1 cellular context compared by ENCODE assay signal in the genomic region with DNA sequence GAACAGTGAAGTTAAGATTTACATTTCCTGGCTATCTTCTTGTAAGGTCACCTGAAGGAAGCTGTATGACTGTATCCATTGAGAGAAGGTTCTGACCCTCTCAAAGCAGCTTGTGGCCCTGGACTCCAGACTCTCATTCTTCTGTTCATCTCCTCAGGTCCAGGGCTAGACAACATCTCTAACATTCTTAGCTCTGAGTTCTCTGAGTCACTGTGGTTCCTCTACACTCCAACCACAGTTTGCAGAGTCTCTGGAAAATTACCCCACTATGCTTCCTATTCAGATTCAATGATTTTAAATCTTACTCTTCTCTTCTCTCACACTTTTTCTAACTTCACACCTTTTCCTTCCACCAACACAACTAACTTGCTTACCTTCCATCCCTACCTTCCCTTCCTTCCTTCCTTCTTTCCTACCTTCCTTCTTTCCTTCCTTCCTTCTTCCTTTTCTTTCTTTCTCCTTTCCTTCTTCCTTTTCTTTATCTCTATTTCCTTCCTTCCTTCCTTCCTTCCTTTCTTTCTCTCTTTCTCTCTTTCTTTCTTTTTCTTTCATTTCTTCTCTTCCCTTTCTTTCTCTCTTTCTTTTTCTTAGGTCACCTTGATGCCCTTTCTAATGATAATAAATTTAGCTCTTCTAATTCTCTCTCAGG.
TF ChIP-seq lines count a peak whose summit lies in the region.

No MANE protein-coding gene starts in this region.

TF ChIP-seq in IMR-90, 13 proteins besides CTCF, POLR2A, EP300 and RAD21:
- no peak for TF ChIP-seq FOS (IDR thresholded peaks at IDR 0.05; ENCODE audit: low read depth, low read length)
- no peak for TF ChIP-seq MXI1 (IDR thresholded peaks at IDR 0.05; ENCODE audit: borderline replicate concordance, low read depth, low read length)
- no peak for TF ChIP-seq RFX5 (IDR thresholded peaks at IDR 0.05; ENCODE audit: low read depth, low read length)
- no peak for TF ChIP-seq MAZ (IDR thresholded peaks at IDR 0.05; ENCODE audit: borderline replicate concordance, low read depth, low read length)
- no peak for TF ChIP-seq BHLHE40 (IDR thresholded peaks at IDR 0.05; ENCODE audit: low read depth, low read length)
